Comparison of ENCODE assay signal across 8 cellular contexts in the genomic region with DNA sequence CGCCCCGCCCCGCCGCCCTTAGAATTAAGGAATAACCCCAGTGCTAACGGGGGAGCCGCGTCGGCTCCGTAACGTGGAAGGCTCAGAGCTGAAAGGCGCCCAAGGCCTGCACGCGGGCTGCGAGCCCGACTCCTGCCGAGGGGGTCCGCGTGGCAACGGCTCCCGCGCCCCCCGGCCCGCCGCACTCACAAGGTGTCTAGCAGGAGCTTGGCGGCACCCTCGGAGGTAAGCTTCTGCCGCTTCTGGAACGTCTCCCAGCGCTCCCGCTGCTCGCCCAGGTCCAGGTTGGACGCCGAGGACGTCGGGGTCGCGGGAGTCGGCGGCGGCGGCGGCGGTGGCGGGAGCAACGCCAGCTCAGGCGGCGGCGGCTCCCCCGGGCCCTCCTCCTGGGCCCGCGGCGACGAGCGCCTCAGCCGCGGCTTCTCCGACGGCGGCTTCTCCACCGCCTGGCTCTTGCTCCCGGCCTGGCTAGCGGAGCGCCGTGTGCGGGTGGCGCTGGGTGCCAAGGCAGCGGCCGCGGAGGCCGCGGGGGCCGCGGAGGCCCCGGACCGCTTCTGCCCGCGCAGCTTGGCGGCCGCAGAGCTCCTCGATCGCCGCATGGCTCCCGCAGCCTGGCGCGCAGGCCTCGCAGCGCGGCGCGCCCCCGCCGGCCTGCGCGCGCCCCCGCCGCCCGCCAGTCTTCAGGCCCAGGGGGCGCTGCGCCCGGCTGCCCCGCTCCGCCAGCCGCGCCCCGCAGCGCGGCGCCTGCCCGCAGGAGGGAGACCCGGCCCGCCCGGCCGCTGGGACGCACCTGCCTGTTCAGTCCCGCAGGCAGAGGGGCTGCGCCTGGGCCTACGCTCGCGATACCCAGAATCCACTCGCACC. TPM values are rescaled to one million over a fixed set of nuclear protein-coding genes. Genes with fewer than 3 reads are reported as not detected.
A peak's percentile ranks its signal among the peaks of the same experiment; 100 is the strongest.
DNase-seq lines count a peak whose midpoint lies in the region; ATAC-seq and TF ChIP-seq lines count a peak whose summit lies in the region.

A gene (minus strand): TSS at position 632 of the 864 bp plus-strand sequence. CDS start 33 bp downstream, at position 599.

- peak; percentile 48 for ATAC-seq in HG03469 (IDR thresholded peaks at IDR 0.05; ENCODE audit: unreplicated experiment)
- peak; percentile 69 for ATAC-seq in foreskin keratinocyte
- ATAC-seq in omental fat pad (ENCODE audit: low FRiP score), result peak; percentile 88

- peaks cover 27% of the 10 kb centered on the region for H3K27me3 ChIP-seq in foreskin keratinocyte
- no peaks in the 10 kb centered on the region for H3K27me3 ChIP-seq in thyroid gland

- H3K4me1 ChIP-seq in foreskin keratinocyte (peaks cover 6% of the 10 kb centered on the region), thyroid gland (peaks cover 7% of the 10 kb centered on the region in 2 donors)

- H3K9me3 ChIP-seq in thyroid gland, result no peaks in the 10 kb centered on the region

- peak; percentile 80 for TF ChIP-seq POLR2A in GM19099 (IDR thresholded peaks at IDR 0.05; ENCODE audit: extremely low read depth, insufficient read length, low read depth)
- peak in 1 of 2 donors; percentile 43 for TF ChIP-seq POLR2A in thyroid gland (IDR thresholded peaks at IDR 0.05)

- H3K4me3 ChIP-seq in thyroid gland (replicated peaks in 1 of 3), result peak within 1 kb of the TSS; percentile 25 to 52 (median 35)

- 0 to 2% methylated on average over 9 to 10 of the region's 121 CpGs for WGBS in thyroid gland, 2 donors

- peak; percentile 27 for DNase-seq in Ammon's horn (ENCODE audit: low spot score)
- peak; percentile 55 for DNase-seq in RPMI8226
- peak; percentile 50 for DNase-seq in activated effector memory CD4-positive, alpha-beta T cell treated with Interleukin-2 at 50 U/mL for 16 hours
- peak in 1 of 2 donors; percentile 3 for DNase-seq in foreskin keratinocyte
- DNase-seq in omental fat pad (ENCODE audit: low spot score), result no peak
- peak; percentile 33 to 43 for DNase-seq in thyroid gland

- TF ChIP-seq CTCF in foreskin keratinocyte (conservative IDR thresholded peaks at IDR 0.05) (peak; percentile 31), omental fat pad (IDR thresholded peaks at IDR 0.05) (no peak), thyroid gland (IDR thresholded peaks at IDR 0.05) (peak in 3 of 6 experiments; percentile 20 to 38 (median 30))

- intact Hi-C loops in thyroid gland (cut with DNase I), result no loop called here

- H3K27ac ChIP-seq in foreskin keratinocyte (no peak within 1 kb of the TSS), thyroid gland (no peak within 1 kb of the TSS)

- no peaks in the 10 kb centered on the region for H3K36me3 ChIP-seq in thyroid gland

RNA-seq across cellular contexts. Expression of the gene that starts here (rescaled TPM):
- total RNA-seq in foreskin keratinocyte, result 5.2 and 5.6 TPM in 2 replicates
- polyA plus RNA-seq in foreskin keratinocyte, result 4.6 and 6.2 TPM in 2 replicates
- 10 to 100 TPM; 16.1 to 29.1 (median 23.5) TPM for total RNA-seq in omental fat pad
- total RNA-seq in thyroid gland, result 10 to 100 TPM in 3 of 4 donors, 1 to 10 TPM in 1; 4.3 to 16.7 (median 12.8) TPM
